In genomic region chr17:1769826-1770477, GRCh38 we compare ENCODE assay signal across 9 cellular contexts. TPM values are rescaled to one million over a fixed set of nuclear protein-coding genes. Genes with fewer than 3 reads are reported as not detected.
DNase-seq lines count a peak whose midpoint lies in the region; ATAC-seq and TF ChIP-seq lines count a peak whose summit lies in the region.
"Had no signal": no experiment of that assay in that cellular context is flagged by ENCODE, and none has a peak within 500 bp of the region (broad histone marks: within the 10 kb centered on the region; RNA-seq: fewer than 3 reads in every experiment).

No MANE protein-coding gene starts in this region.

- peaks cover 0 to 57% (median 12%) of the 10 kb centered on the region in 4 donors for H3K4me1 ChIP-seq in tibial nerve

- H3K4me3 ChIP-seq in tibial nerve: no peak overlapping the region

- peak; percentile 52 for ATAC-seq in activated CD8-positive, alpha-beta memory T cell treated with anti-CD3 and anti-CD28 coated beads, Interleukin-2, amount 10 ng/mL, durations not matched to agents 7 days and 5 days
- no peak for ATAC-seq in GM21717 (IDR thresholded peaks at IDR 0.05; ENCODE audit: unreplicated experiment)

- peak; percentile 4 for DNase-seq in activated T-cell treated with anti-CD3 and anti-CD28 coated beads for 48 hours (ENCODE audit: low read depth)
- no peak for DNase-seq in activated T-cell treated with anti-CD3 and anti-CD28 coated beads for 4 hours
- DNase-seq in activated CD8-positive, alpha-beta memory T cell treated with anti-CD3 and anti-CD28 coated beads, Interleukin-2, amount 10 ng/mL, durations not matched to agents 7 days and 5 days: no peak
- DNase-seq in islet precursor cell: peak; percentile 88
- no peak for DNase-seq in type B pancreatic cell (ENCODE audit: extremely low spot score, unreplicated experiment)
- DNase-seq in tibial nerve (ENCODE audit: low spot score in 2 of 2): no peak
- DNase-seq in stimulated activated CD4-positive, alpha-beta T cell treated with anti-CD3 and anti-CD28 coated beads, Interleukin-1b, Interleukin-23, amount 100 ng/mL, for 48 hours: no peak
- DNase-seq: activated CD4-positive, CD25-positive, alpha-beta regulatory T cell had no signal

- CTCF ChIA-PET in activated CD8-positive, alpha-beta memory T cell treated with anti-CD3 and anti-CD28 coated beads, Interleukin-2, amount 10 ng/mL, durations not matched to agents 7 days and 5 days (lab: Charles Lee): interaction anchor here (0.7 to 1.7 kb wide), 5 partner anchors 9 to 623 kb away, joined by 3 to 9 read pairs (median 3); no protein-coding TSS in a partner anchor

- WGBS in tibial nerve, 2 donors: 26 to 47% methylated on average over 16 to 18 of the region's 21 CpGs

- no peak for TF ChIP-seq EP300 in tibial nerve (IDR thresholded peaks at IDR 0.05)

- no peaks in the 10 kb centered on the region for H3K9me3 ChIP-seq in tibial nerve

- peak overlapping the region; percentile 49 for H3K27ac Mint-ChIP-seq in activated CD8-positive, alpha-beta memory T cell treated with anti-CD3 and anti-CD28 coated beads, Interleukin-2, amount 10 ng/mL, durations not matched to agents 7 days and 5 days
- peak overlapping the region; percentile 79 for H3K27ac Mint-ChIP-seq in type B pancreatic cell

- H3K27me3 ChIP-seq in tibial nerve: no peaks in the 10 kb centered on the region

- H3K36me3 Mint-ChIP-seq in activated CD8-positive, alpha-beta memory T cell treated with anti-CD3 and anti-CD28 coated beads, Interleukin-2, amount 10 ng/mL, durations not matched to agents 7 days and 5 days: no peaks in the 10 kb centered on the region
- H3K36me3 Mint-ChIP-seq in type B pancreatic cell: no peaks in the 10 kb centered on the region

- TF ChIP-seq POLR2A in tibial nerve (IDR thresholded peaks at IDR 0.05): no peak

- no peak overlapping the region for H3K4me3 Mint-ChIP-seq in activated CD8-positive, alpha-beta memory T cell treated with anti-CD3 and anti-CD28 coated beads, Interleukin-2, amount 10 ng/mL, durations not matched to agents 7 days and 5 days
- peak overlapping the region; percentile 45 for H3K4me3 Mint-ChIP-seq in type B pancreatic cell

- H3K4me1 Mint-ChIP-seq in activated CD8-positive, alpha-beta memory T cell treated with anti-CD3 and anti-CD28 coated beads, Interleukin-2, amount 10 ng/mL, durations not matched to agents 7 days and 5 days: peaks cover 10% of the 10 kb centered on the region
- H3K4me1 Mint-ChIP-seq in type B pancreatic cell (ENCODE audit: unreplicated experiment): peaks cover 8% of the 10 kb centered on the region

- no peaks in the 10 kb centered on the region for H3K9me3 Mint-ChIP-seq in activated CD8-positive, alpha-beta memory T cell treated with anti-CD3 and anti-CD28 coated beads, Interleukin-2, amount 10 ng/mL, durations not matched to agents 7 days and 5 days (ENCODE audit: low read depth)
- no peaks in the 10 kb centered on the region for H3K9me3 Mint-ChIP-seq in type B pancreatic cell

- peaks cover 0 to 52% (median 0%) of the 10 kb centered on the region in 3 donors for H3K36me3 ChIP-seq in tibial nerve

- no peak for TF ChIP-seq CTCF in type B pancreatic cell (conservative IDR thresholded peaks at IDR 0.05)
- no peak for TF ChIP-seq CTCF in tibial nerve (IDR thresholded peaks at IDR 0.05)

- H3K27me3 Mint-ChIP-seq in activated CD8-positive, alpha-beta memory T cell treated with anti-CD3 and anti-CD28 coated beads, Interleukin-2, amount 10 ng/mL, durations not matched to agents 7 days and 5 days: peaks cover 5% of the 10 kb centered on the region
- no peaks in the 10 kb centered on the region for H3K27me3 Mint-ChIP-seq in type B pancreatic cell

- H3K27ac ChIP-seq in tibial nerve: peak overlapping the region in 2 of 4 donors; percentile 28 to 48

RNA-seq across cellular contexts. Expression of gene SERPINF1, which starts 8.1 kb away (rescaled TPM):
- total RNA-seq in activated CD8-positive, alpha-beta memory T cell treated with anti-CD3 and anti-CD28 coated beads, Interleukin-2, amount 10 ng/mL, durations not matched to agents 7 days and 5 days: 1 to 10 TPM in 1 of 2 experiments, under 1 TPM in 1; 0.93 to 1.1 TPM
- total RNA-seq in type B pancreatic cell (ENCODE audit: low replicate concordance): 9.6 and 98.8 TPM in 2 replicates
- total RNA-seq in tibial nerve: 1,000 to 10,000 TPM in 1 of 4 donors, 100 to 1,000 TPM in 3; 720 to 2,221 (median 908) TPM

RNA-seq across cellular contexts. Expression of gene SERPINF2, which starts 27.3 kb away (rescaled TPM):
- total RNA-seq in activated CD8-positive, alpha-beta memory T cell treated with anti-CD3 and anti-CD28 coated beads, Interleukin-2, amount 10 ng/mL, durations not matched to agents 7 days and 5 days: under 1 TPM; 0.18 to 0.19 TPM
- 28.3 and 36.3 TPM in 2 replicates for total RNA-seq in type B pancreatic cell (ENCODE audit: low replicate concordance)
- 10 to 100 TPM in 2 of 4 donors, 1 to 10 TPM in 2; 6.1 to 21.3 (median 11.4) TPM for total RNA-seq in tibial nerve

RNA-seq across cellular contexts. Expression of gene WDR81, which starts 45.4 kb away (rescaled TPM):
- total RNA-seq in activated CD8-positive, alpha-beta memory T cell treated with anti-CD3 and anti-CD28 coated beads, Interleukin-2, amount 10 ng/mL, durations not matched to agents 7 days and 5 days: 10 to 100 TPM; 28.7 to 32.1 TPM
- 14.5 and 16.0 TPM in 2 replicates for total RNA-seq in type B pancreatic cell (ENCODE audit: low replicate concordance)
- 100 to 1,000 TPM in 2 of 4 donors, 10 to 100 TPM in 2; 54.4 to 111 (median 92.0) TPM for total RNA-seq in tibial nerve

RNA-seq across cellular contexts. Expression of gene SMYD4, which starts 59.8 kb away (rescaled TPM):
- total RNA-seq in activated CD8-positive, alpha-beta memory T cell treated with anti-CD3 and anti-CD28 coated beads, Interleukin-2, amount 10 ng/mL, durations not matched to agents 7 days and 5 days: 10 to 100 TPM; 34.7 to 45.4 TPM
- 18.0 and 22.5 TPM in 2 replicates for total RNA-seq in type B pancreatic cell (ENCODE audit: low replicate concordance)
- total RNA-seq in tibial nerve: 10 to 100 TPM; 15.1 to 19.9 (median 17.5) TPM

RNA-seq across cellular contexts. Expression of gene TLCD2, which starts 59.8 kb away (rescaled TPM):
- total RNA-seq in activated CD8-positive, alpha-beta memory T cell treated with anti-CD3 and anti-CD28 coated beads, Interleukin-2, amount 10 ng/mL, durations not matched to agents 7 days and 5 days: under 1 TPM; 0.20 to 0.28 TPM
- total RNA-seq in type B pancreatic cell (ENCODE audit: low replicate concordance) (4.0 and 4.3 TPM in 2 replicates), tibial nerve (10 to 100 TPM in 3 of 4 donors, 1 to 10 TPM in 1; 7.5 to 11.8 (median 11.1) TPM)

Comparison
In these comparisons a context has a peak if more than half of its experiments do, and no peak if none do; other contexts are left out.
1. DNase-seq: peak in activated T-cell treated with anti-CD3 and anti-CD28 coated beads for 48 hours (single experiment) and islet precursor cell (single experiment); none in activated T-cell treated with anti-CD3 and anti-CD28 coated beads for 4 hours (single experiment), activated CD8-positive, alpha-beta memory T cell treated with anti-CD3 and anti-CD28 coated beads, Interleukin-2, amount 10 ng/mL, durations not matched to agents 7 days and 5 days (single experiment), type B pancreatic cell (single experiment), tibial nerve (0 of 2) and stimulated activated CD4-positive, alpha-beta T cell treated with anti-CD3 and anti-CD28 coated beads, Interleukin-1b, Interleukin-23, amount 100 ng/mL, for 48 hours (single experiment).
2. RNA of gene SERPINF2, which starts 27.3 kb away (total RNA-seq): 28.3 to 36.3 TPM in type B pancreatic cell and 6.1 to 21.3 TPM in tibial nerve; 0.18 to 0.19 TPM in activated CD8-positive, alpha-beta memory T cell treated with anti-CD3 and anti-CD28 coated beads, Interleukin-2, amount 10 ng/mL, durations not matched to agents 7 days and 5 days; every median in the first group is over 4 times any median in the second.